18 cellular contexts compared by ENCODE assay signal in the genomic region with DNA sequence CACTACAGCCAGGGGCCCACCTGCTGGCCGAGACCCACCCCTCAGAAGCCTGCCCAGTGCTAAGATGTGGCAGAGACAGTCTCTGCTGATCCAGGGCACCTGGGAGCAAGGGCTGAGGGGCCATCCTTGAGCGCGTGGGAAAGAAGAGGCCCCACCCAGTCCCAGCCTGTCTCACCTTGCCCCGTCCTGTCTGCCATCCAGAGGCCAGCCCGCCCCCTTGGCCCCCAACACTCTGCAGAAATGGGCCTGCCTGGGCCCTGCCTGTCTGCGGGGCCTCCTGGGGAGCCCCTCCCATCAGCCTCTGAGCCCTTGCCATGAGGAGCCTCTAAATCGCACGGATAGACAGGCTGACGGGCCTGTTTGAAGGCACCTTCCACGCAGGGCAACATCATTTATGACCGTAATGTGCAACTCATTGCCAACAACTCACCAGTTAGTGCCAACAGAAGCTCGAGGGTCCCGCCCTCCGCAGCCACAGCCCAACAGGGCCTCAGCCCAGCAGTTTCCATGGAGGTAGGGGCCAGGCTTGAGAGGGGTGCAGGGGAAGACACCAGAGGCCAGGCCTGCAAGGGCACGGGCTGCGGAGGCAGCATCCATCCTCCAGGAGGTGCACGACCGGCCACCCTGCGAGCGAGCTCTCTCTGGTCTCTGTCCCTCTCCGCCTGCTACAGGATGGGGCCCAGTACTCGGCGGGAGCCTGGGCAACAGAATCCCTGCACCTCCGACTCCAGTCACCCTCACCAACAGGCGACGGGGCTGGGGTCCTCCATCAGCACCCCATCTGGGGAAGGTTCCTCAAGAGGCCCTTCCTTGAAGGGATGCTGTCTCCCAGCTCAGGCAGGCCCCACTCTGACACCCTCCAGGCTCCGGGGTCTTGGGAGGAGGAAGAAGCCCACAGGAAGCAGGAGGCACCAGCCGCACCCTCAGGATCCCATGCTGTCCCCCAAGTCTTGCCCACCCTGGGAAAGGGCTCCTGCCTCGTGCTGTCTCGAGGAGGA.
DNase-seq lines count a peak whose midpoint lies in the region; ATAC-seq and TF ChIP-seq lines count a peak whose summit lies in the region.
"Had no signal": no experiment of that assay in that cellular context is flagged by ENCODE, and none has a peak within 500 bp of the region (broad histone marks: within the 10 kb centered on the region; RNA-seq: fewer than 3 reads in every experiment).

No MANE protein-coding gene starts in this region.

- no peak overlapping the region for H2AFZ ChIP-seq in GM23338

- H3K4me1 ChIP-seq in GM23338 (ENCODE audit: insufficient read depth): no peaks in the 10 kb centered on the region; the same call in 1 of the 2 replicates
- H3K4me1 ChIP-seq: uterus had no signal

- no peaks in the 10 kb centered on the region; the same call in 1 of the 2 replicates for H4K20me1 ChIP-seq in GM23338 (replicated peaks; ENCODE audit: insufficient read depth)

- no peak overlapping the region for H3K4me3 ChIP-seq in GM23338
- H3K4me3 ChIP-seq: gastrocnemius medialis, uterus had no signal

- TF ChIP-seq CTCF in GM23338 (conservative IDR thresholded peaks at IDR 0.05; ENCODE audit: low read depth in 2 of 2) (peak; percentile 15 to 41; a peak in 2 of 4 replicates), WTC11 (IDR thresholded peaks at IDR 0.05) (no peak), GM13977 (IDR thresholded peaks at IDR 0.05; ENCODE audit: extremely low read depth, insufficient read depth, missing control alignments) (no peak)

- peaks cover 16% of the 10 kb centered on the region; the same call in 1 of the 2 replicates for H3K27me3 ChIP-seq in GM23338 (ENCODE audit: insufficient read depth)
- H3K27me3 ChIP-seq: gastrocnemius medialis, uterus had no signal

- H3K9me3 Mint-ChIP-seq in GM23338 (no peaks in the 10 kb centered on the region), WTC11 (no peaks in the 10 kb centered on the region)
- H3K9me3 Mint-ChIP-seq: activated naive CD8-positive, alpha-beta T cell treated with anti-CD3 and anti-CD28 coated beads, Interleukin-2, amount 50 U/mL, for 24 hours; CD4-positive, alpha-beta memory T cell; neural crest cell had no signal

- H3K4me1 Mint-ChIP-seq in GM23338 (peaks cover 4% of the 10 kb centered on the region), WTC11 (peaks cover 10% of the 10 kb centered on the region)

- CTCF ChIA-PET in WTC11 (lab: Charles Lee): interaction anchor here (1.0 to 5.2 kb wide), 9 partner anchors 9 to 86 kb away, joined by 3 to 42 read pairs (median 7); no protein-coding TSS in a partner anchor

- DNase-seq in 8988T (peak; percentile 65), GM23338 (ENCODE audit: low spot score) (peak; percentile 68), WTC11 (ENCODE audit: low spot score) (peak; percentile 60), iPS-NIHi7 (ENCODE audit: extremely low spot score) (peak; percentile 70), GM13977 (ENCODE audit: low spot score) (no peak), G401 (ENCODE audit: low spot score) (no peak)
- DNase-seq: activated CD4-positive, alpha-beta T cell treated with anti-CD3 and anti-CD28 coated beads for 36 hours; activated naive CD8-positive, alpha-beta T cell treated with anti-CD3 and anti-CD28 coated beads, Interleukin-2, amount 50 U/mL, for 24 hours; CD4-positive, alpha-beta memory T cell; gastrocnemius medialis; midbrain; NCI-H1694 treated with DMSO at 0.1 percent for 48 hours; NCI-H446; uterus had no signal

- H3K4me2 ChIP-seq in GM23338: no peak overlapping the region

- H3F3A ChIP-seq in GM23338 (replicated peaks; ENCODE audit: low read depth): no peaks in the 10 kb centered on the region

- in situ Hi-C loops in GM13977 (cut with MboI; ENCODE audit: low pct_unique_long_range_greater_than_20kb, low sequenced_read_pairs, unreplicated experiment): no loop called here
- in situ Hi-C loops in G401 (cut with HindIII; ENCODE audit: low sequenced_read_pairs): no loop called here

- H3K4me3 Mint-ChIP-seq in GM23338 (no peak overlapping the region), WTC11 (no peak overlapping the region)
- H3K4me3 Mint-ChIP-seq: activated naive CD8-positive, alpha-beta T cell treated with anti-CD3 and anti-CD28 coated beads, Interleukin-2, amount 50 U/mL, for 24 hours; neural crest cell had no signal

- ATAC-seq in GM23338 (peak; percentile 47), WTC11 (peak; percentile 25), GM19452 (IDR thresholded peaks at IDR 0.05; ENCODE audit: unreplicated experiment) (no peak), GM19023 (IDR thresholded peaks at IDR 0.05; ENCODE audit: unreplicated experiment) (no peak)
- ATAC-seq: activated CD4-positive, alpha-beta T cell treated with anti-CD3 and anti-CD28 coated beads for 36 hours; activated naive CD8-positive, alpha-beta T cell treated with anti-CD3 and anti-CD28 coated beads, Interleukin-2, amount 50 U/mL, for 24 hours; gastrocnemius medialis had no signal

- H3K9me2 ChIP-seq in GM23338 (ENCODE audit: insufficient read depth): no peaks in the 10 kb centered on the region

- H3K27ac ChIP-seq in GM23338 (ENCODE audit: low read depth): no peak overlapping the region
- H3K27ac ChIP-seq: epithelial cell of prostate, gastrocnemius medialis, uterus had no signal

- H3K79me2 ChIP-seq in GM23338 (replicated peaks; ENCODE audit: insufficient read depth): no peaks in the 10 kb centered on the region

- peaks cover 20% of the 10 kb centered on the region for H3K27me3 Mint-ChIP-seq in GM23338 (ENCODE audit: insufficient read depth, low read depth, poor library complexity)
- peaks cover 24% of the 10 kb centered on the region for H3K27me3 Mint-ChIP-seq in WTC11 (ENCODE audit: low read depth)
- H3K27me3 Mint-ChIP-seq: activated CD4-positive, alpha-beta T cell treated with anti-CD3 and anti-CD28 coated beads for 36 hours; activated naive CD8-positive, alpha-beta T cell treated with anti-CD3 and anti-CD28 coated beads, Interleukin-2, amount 50 U/mL, for 24 hours; CD4-positive, alpha-beta memory T cell had no signal

- H3K36me3 Mint-ChIP-seq in GM23338 (ENCODE audit: low read depth): no peaks in the 10 kb centered on the region
- H3K36me3 Mint-ChIP-seq in WTC11: no peaks in the 10 kb centered on the region
- H3K36me3 Mint-ChIP-seq: CD4-positive, alpha-beta memory T cell had no signal

- POLR2A ChIA-PET in WTC11 (lab: Charles Lee): no interaction called here

- H3K27ac Mint-ChIP-seq in GM23338 (no peak overlapping the region), WTC11 (no peak overlapping the region)
- H3K27ac Mint-ChIP-seq: activated CD4-positive, alpha-beta T cell treated with anti-CD3 and anti-CD28 coated beads for 36 hours; activated naive CD8-positive, alpha-beta T cell treated with anti-CD3 and anti-CD28 coated beads, Interleukin-2, amount 50 U/mL, for 24 hours had no signal

- H3K36me3 ChIP-seq in GM23338 (ENCODE audit: insufficient read depth): no peaks in the 10 kb centered on the region
- H3K36me3 ChIP-seq: gastrocnemius medialis, uterus had no signal

TF ChIP-seq in WTC11, 78 proteins besides CTCF, POLR2A, EP300 and RAD21 (continues in another document):
- TF ChIP-seq ZNF232 (CRISPR knock-in tag; IDR thresholded peaks at IDR 0.05): no peak
- no peak for TF ChIP-seq ELF4 (CRISPR knock-in tag; IDR thresholded peaks at IDR 0.05; ENCODE audit: low read depth)
- TF ChIP-seq JAZF1 (CRISPR knock-in tag; IDR thresholded peaks at IDR 0.05): no peak
- TF ChIP-seq NR3C1 (CRISPR knock-in tag; conservative IDR thresholded peaks at IDR 0.05; ENCODE audit: low read depth): no peak
- no peak for TF ChIP-seq ZNF396 (CRISPR knock-in tag; IDR thresholded peaks at IDR 0.05; ENCODE audit: borderline replicate concordance)
- TF ChIP-seq, protein P1, sequence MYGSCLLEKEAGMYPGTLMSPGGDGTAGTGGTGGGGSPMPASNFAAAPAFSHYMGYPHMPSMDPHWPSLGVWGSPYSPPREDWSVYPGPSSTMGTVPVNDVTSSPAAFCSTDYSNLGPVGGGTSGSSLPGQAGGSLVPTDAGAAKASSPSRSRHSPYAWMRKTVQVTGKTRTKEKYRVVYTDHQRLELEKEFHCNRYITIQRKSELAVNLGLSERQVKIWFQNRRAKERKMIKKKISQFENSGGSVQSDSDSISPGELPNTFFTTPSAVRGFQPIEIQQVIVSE (CRISPR knock-in tag; IDR thresholded peaks at IDR 0.05; ENCODE audit: borderline replicate concordance): no peak
- TF ChIP-seq, protein P2, sequence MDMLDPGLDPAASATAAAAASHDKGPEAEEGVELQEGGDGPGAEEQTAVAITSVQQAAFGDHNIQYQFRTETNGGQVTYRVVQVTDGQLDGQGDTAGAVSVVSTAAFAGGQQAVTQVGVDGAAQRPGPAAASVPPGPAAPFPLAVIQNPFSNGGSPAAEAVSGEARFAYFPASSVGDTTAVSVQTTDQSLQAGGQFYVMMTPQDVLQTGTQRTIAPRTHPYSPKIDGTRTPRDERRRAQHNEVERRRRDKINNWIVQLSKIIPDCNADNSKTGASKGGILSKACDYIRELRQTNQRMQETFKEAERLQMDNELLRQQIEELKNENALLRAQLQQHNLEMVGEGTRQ (CRISPR knock-in tag; IDR thresholded peaks at IDR 0.05): no peak
- TF ChIP-seq USF1 (CRISPR knock-in tag; IDR thresholded peaks at IDR 0.05): no peak
- no peak for TF ChIP-seq GTF2I (CRISPR knock-in tag; conservative IDR thresholded peaks at IDR 0.05)
- TF ChIP-seq TEAD1 (CRISPR knock-in tag; IDR thresholded peaks at IDR 0.05): no peak
- TF ChIP-seq ZNF317 (CRISPR knock-in tag; IDR thresholded peaks at IDR 0.05; ENCODE audit: borderline replicate concordance, low read depth): no peak

Comparison
In these comparisons a context has a peak if more than half of its experiments do, and no peak if none do; other contexts are left out.
1. DNase-seq: peak in 8988T (single experiment), GM23338 (single experiment), WTC11 (single experiment) and iPS-NIHi7 (single experiment); none in GM13977 (single experiment) and G401 (single experiment).
2. ATAC-seq: peak in GM23338 (single experiment) and WTC11 (single experiment); none in GM19452 (single experiment) and GM19023 (single experiment).
3. CTCF ChIP-seq: peak in GM23338 (2 of 2); none in WTC11 (single experiment) and GM13977 (single experiment).